Comparison of ENCODE assay signal across 1 cellular context in the genomic region with DNA sequence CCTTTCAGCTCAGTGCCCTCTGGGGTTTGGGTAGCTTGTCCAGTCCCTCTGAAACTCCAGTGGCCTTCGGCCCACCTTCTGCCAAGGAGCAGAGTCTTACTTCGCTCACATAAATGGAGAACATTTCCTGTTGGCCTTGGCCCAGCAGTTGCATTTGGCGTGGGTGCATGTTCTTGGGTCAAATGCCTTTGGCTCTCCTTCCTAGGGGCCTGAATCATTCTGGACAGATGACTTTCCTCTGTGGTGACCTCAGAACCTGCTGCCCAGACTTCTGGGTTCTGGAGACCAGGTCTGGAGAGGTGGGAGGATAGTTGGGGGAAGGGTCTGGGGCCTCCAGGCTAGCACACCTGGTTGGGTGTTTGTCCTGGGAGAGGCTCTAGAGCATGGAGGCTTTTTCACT.
TF ChIP-seq lines count a peak whose summit lies in the region.

No MANE protein-coding gene starts in this region.

TF ChIP-seq in SK-N-SH treated with all-trans-retinoic acid at 6 μM for 48 hours, 23 proteins besides CTCF, POLR2A, EP300 and RAD21 (continued from another document):
- TF ChIP-seq ZNF70 (CRISPR knock-in tag; IDR thresholded peaks at IDR 0.05), result no peak
- no peak for TF ChIP-seq GLIS3 (CRISPR knock-in tag; IDR thresholded peaks at IDR 0.05)
TF ChIP-seq in SK-N-SH treated with all-trans-retinoic acid at 6 μM for 48 hours: peak in this region for 0.
